12 cellular contexts compared by ENCODE assay signal in genomic region chr4:182969651-182970279, GRCh38.
DNase-seq lines count a peak whose midpoint lies in the region; ATAC-seq and TF ChIP-seq lines count a peak whose summit lies in the region.
"Had no signal": no experiment of that assay in that cellular context is flagged by ENCODE, and none has a peak within 500 bp of the region (broad histone marks: within the 10 kb centered on the region; RNA-seq: fewer than 3 reads in every experiment).

No MANE protein-coding gene starts in this region.

- no peak for TF ChIP-seq CTCF in epithelial cell of esophagus (IDR thresholded peaks at IDR 0.05; ENCODE audit: insufficient read depth, low read depth, low read length, missing control alignments)

- peak; percentile 80 for ATAC-seq in GM18907 (IDR thresholded peaks at IDR 0.05; ENCODE audit: unreplicated experiment)
- ATAC-seq in HG02571 (IDR thresholded peaks at IDR 0.05; ENCODE audit: unreplicated experiment), result peak; percentile 56
- peak; percentile 41 for ATAC-seq in HG03575 (IDR thresholded peaks at IDR 0.05; ENCODE audit: extremely low read depth, insufficient number of reproducible peaks, low FRiP score, unreplicated experiment)
- ATAC-seq: esophagus mucosa, left lung had no signal

- intact Hi-C loops in posterior cingulate gyrus (cut with DNase I), result no loop called here

- DNase-seq in epithelial cell of esophagus (ENCODE audit: low read depth) (peak; percentile 18), posterior cingulate gyrus (no peak), SW480 (ENCODE audit: low spot score) (no peak)
- DNase-seq in activated CD8-positive, alpha-beta memory T cell treated with anti-CD3 and anti-CD28 coated beads for 24 hours, result no peak
- DNase-seq: EL, left lung, retina had no signal

- no peak overlapping the region for H3K4me3 ChIP-seq in epithelial cell of esophagus (ENCODE audit: low read length)
- H3K4me3 ChIP-seq: left lung, SJSA1 had no signal
